In the genomic region with DNA sequence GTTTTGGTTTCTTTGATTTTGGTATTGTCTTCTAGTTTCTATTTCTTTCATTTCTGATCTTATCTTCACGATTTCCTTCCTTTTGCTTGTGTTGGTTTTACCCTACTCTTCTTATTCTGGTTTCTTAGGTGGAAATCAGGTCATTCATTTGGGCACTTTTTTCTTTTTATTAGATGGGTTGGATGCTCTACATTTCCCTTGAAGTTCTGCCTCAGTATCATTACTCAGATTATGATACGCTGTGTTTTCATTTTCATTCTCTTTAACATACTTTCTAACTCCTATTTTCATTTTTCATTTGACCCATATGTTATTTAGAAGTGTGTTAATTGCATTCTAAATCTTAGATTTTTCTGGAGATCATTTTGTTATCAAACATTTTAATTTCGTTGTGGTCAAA, we compare ENCODE assay signal across 14 cellular contexts.
DNase-seq lines count a peak whose midpoint lies in the region; ATAC-seq and TF ChIP-seq lines count a peak whose summit lies in the region.
"Had no signal": no experiment of that assay in that cellular context is flagged by ENCODE, and none has a peak within 500 bp of the region (broad histone marks: within the 10 kb centered on the region; RNA-seq: fewer than 3 reads in every experiment).

No MANE protein-coding gene starts in this region.

- DNase-seq in T-helper 1 cell (no peak), natural killer cell (no peak), left cardiac atrium (no peak), NCI-H2227 (lab: John Stamatoyannopoulos, UW; ENCODE audit: unreplicated experiment) (no peak), HK-2 (ENCODE audit: unreplicated experiment) (no peak)
- DNase-seq in natural killer cell treated with Interleukin-12 subunit alpha and Interleukin-12 subunit beta and Interleukin-15 and Interleukin-18, amount 100 ng/mL, for 72 hours (ENCODE audit: low spot score) = no peak
- DNase-seq in activated naive CD8-positive, alpha-beta T cell treated with anti-CD3 and anti-CD28 coated beads, Interleukin-2, amount 50 U/mL, for 24 hours = no peak
- DNase-seq: MG63, NCI-H1092 treated with DMSO at 0.1 percent for 48 hours, NCI-H1694, NCI-H2107, NCI-H446, NCI-H774 had no signal

- H3K36me3 Mint-ChIP-seq in T-helper 1 cell treated with Interleukin-12 subunit alpha and Interleukin-12 subunit beta and Interleukin-4 antibody, amounts not matched to agents 30 μg/mL and 1 μg/mL, for 36 hours (ENCODE audit: low read depth) = peaks cover 2% of the 10 kb centered on the region
- H3K36me3 Mint-ChIP-seq in natural killer cell treated with Interleukin-12 subunit alpha and Interleukin-12 subunit beta and Interleukin-15 and Interleukin-18, amount 100 ng/mL, for 72 hours = no peaks in the 10 kb centered on the region
- H3K36me3 Mint-ChIP-seq in natural killer cell = no peaks in the 10 kb centered on the region
- no peaks in the 10 kb centered on the region for H3K36me3 Mint-ChIP-seq in activated naive CD8-positive, alpha-beta T cell treated with anti-CD3 and anti-CD28 coated beads, Interleukin-2, amount 50 U/mL, for 24 hours (ENCODE audit: low read depth)

- H3K4me3 Mint-ChIP-seq in T-helper 1 cell treated with Interleukin-12 subunit alpha and Interleukin-12 subunit beta and Interleukin-4 antibody, amounts not matched to agents 30 μg/mL and 1 μg/mL, for 36 hours = peak overlapping the region; percentile 23
- peak overlapping the region; percentile 35 for H3K4me3 Mint-ChIP-seq in natural killer cell treated with Interleukin-12 subunit alpha and Interleukin-12 subunit beta and Interleukin-15 and Interleukin-18, amount 100 ng/mL, for 72 hours
- no peak overlapping the region for H3K4me3 Mint-ChIP-seq in natural killer cell
- H3K4me3 Mint-ChIP-seq in activated naive CD8-positive, alpha-beta T cell treated with anti-CD3 and anti-CD28 coated beads, Interleukin-2, amount 50 U/mL, for 24 hours = peak overlapping the region; percentile 0

- intact Hi-C loops in natural killer cell (cut with micrococcal nuclease) (no loop called here), left cardiac atrium (cut with DNase I) (no loop called here)

- H3K27me3 Mint-ChIP-seq in T-helper 1 cell treated with Interleukin-12 subunit alpha and Interleukin-12 subunit beta and Interleukin-4 antibody, amounts not matched to agents 30 μg/mL and 1 μg/mL, for 36 hours (ENCODE audit: low read depth) = no peaks in the 10 kb centered on the region
- H3K27me3 Mint-ChIP-seq in natural killer cell treated with Interleukin-12 subunit alpha and Interleukin-12 subunit beta and Interleukin-15 and Interleukin-18, amount 100 ng/mL, for 72 hours = no peaks in the 10 kb centered on the region
- H3K27me3 Mint-ChIP-seq in natural killer cell (ENCODE audit: low read depth in 2 of 2) = no peaks in the 10 kb centered on the region
- H3K27me3 Mint-ChIP-seq in activated naive CD8-positive, alpha-beta T cell treated with anti-CD3 and anti-CD28 coated beads, Interleukin-2, amount 50 U/mL, for 24 hours = peaks cover 4% of the 10 kb centered on the region

- H3K4me1 Mint-ChIP-seq in T-helper 1 cell treated with Interleukin-12 subunit alpha and Interleukin-12 subunit beta and Interleukin-4 antibody, amounts not matched to agents 30 μg/mL and 1 μg/mL, for 36 hours (ENCODE audit: low read depth) = peaks cover 14% of the 10 kb centered on the region
- peaks cover 30 to 35% of the 10 kb centered on the region in 2 donors for H3K4me1 Mint-ChIP-seq in natural killer cell treated with Interleukin-12 subunit alpha and Interleukin-12 subunit beta and Interleukin-15 and Interleukin-18, amount 100 ng/mL, for 72 hours (ENCODE audit: low read depth in 2 of 2)
- peaks cover 31 to 35% of the 10 kb centered on the region in 2 donors for H3K4me1 Mint-ChIP-seq in natural killer cell
- H3K4me1 Mint-ChIP-seq in activated naive CD8-positive, alpha-beta T cell treated with anti-CD3 and anti-CD28 coated beads, Interleukin-2, amount 50 U/mL, for 24 hours = peaks cover 39% of the 10 kb centered on the region

- no peaks in the 10 kb centered on the region for H3K9me3 Mint-ChIP-seq in T-helper 1 cell treated with Interleukin-12 subunit alpha and Interleukin-12 subunit beta and Interleukin-4 antibody, amounts not matched to agents 30 μg/mL and 1 μg/mL, for 36 hours
- H3K9me3 Mint-ChIP-seq in natural killer cell treated with Interleukin-12 subunit alpha and Interleukin-12 subunit beta and Interleukin-15 and Interleukin-18, amount 100 ng/mL, for 72 hours = no peaks in the 10 kb centered on the region
- no peaks in the 10 kb centered on the region for H3K9me3 Mint-ChIP-seq in natural killer cell
- H3K9me3 Mint-ChIP-seq in activated naive CD8-positive, alpha-beta T cell treated with anti-CD3 and anti-CD28 coated beads, Interleukin-2, amount 50 U/mL, for 24 hours = no peaks in the 10 kb centered on the region

- TF ChIP-seq CTCF in natural killer cell (IDR thresholded peaks at IDR 0.05) = no peak

- no peak for ATAC-seq in natural killer cell treated with Interleukin-12 subunit alpha and Interleukin-12 subunit beta and Interleukin-15 and Interleukin-18, amount 100 ng/mL, for 72 hours
- ATAC-seq in natural killer cell (no peak), left cardiac atrium (no peak)
- ATAC-seq in activated naive CD8-positive, alpha-beta T cell treated with anti-CD3 and anti-CD28 coated beads, Interleukin-2, amount 50 U/mL, for 24 hours = no peak

- H3K27ac Mint-ChIP-seq in T-helper 1 cell treated with Interleukin-12 subunit alpha and Interleukin-12 subunit beta and Interleukin-4 antibody, amounts not matched to agents 30 μg/mL and 1 μg/mL, for 36 hours = no peak overlapping the region
- H3K27ac Mint-ChIP-seq in natural killer cell treated with Interleukin-12 subunit alpha and Interleukin-12 subunit beta and Interleukin-15 and Interleukin-18, amount 100 ng/mL, for 72 hours = peak overlapping the region; percentile 1 to 44
- H3K27ac Mint-ChIP-seq in natural killer cell = peak overlapping the region in 1 of 2 donors; percentile 4
- H3K27ac Mint-ChIP-seq in activated naive CD8-positive, alpha-beta T cell treated with anti-CD3 and anti-CD28 coated beads, Interleukin-2, amount 50 U/mL, for 24 hours = peak overlapping the region; percentile 3
